In the genomic region with DNA sequence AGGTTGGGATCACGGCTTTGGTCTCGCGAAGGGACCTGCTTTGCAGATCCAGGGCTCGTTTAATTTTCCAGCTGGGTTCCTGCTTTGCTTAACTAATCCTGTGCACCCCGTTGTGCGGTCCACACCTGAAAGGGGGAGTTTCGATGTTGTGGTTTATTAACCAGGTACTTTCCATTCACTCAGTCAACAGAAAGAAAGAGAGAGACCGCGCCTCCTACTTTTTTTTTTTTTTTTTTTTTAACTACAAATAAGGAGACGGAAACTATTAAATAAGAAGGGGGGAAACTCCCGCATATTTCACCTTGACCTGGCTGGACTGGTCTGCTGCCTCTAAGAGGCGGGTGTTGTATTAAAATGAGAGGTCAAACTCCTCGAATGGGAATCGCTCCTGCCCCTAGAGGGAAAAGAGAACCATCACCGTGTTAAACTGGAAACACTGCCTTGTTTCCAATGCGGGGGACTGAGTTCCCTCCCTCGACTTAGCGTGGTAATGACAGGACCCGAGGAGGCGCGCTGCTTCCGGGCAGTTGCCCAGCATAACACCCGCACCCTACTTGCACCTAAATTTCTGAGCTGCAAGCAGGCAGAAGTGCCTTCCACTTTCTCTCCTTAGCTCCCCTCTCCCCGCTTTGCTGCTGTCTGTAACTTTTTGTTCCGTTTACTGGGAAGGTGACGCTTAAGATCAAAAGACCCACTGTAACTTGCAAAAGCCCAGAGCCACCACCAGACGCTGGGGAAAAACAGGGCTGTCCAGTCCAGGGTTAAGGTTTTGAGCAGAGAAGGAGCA, we compare ENCODE assay signal across 8 cellular contexts. TPM values are rescaled to one million over a fixed set of nuclear protein-coding genes. Genes with fewer than 3 reads are reported as not detected.
DNase-seq lines count a peak whose midpoint lies in the region; ATAC-seq lines count a peak whose summit lies in the region.

No MANE protein-coding gene starts in this region.

- H3K4me3 ChIP-seq in neuron (ENCODE audit: low read length) = peak overlapping the region; percentile 96

- DNase-seq in CD1c-positive myeloid dendritic cell (ENCODE audit: extremely low spot score) (peak; percentile 89), NCI-H2196 (lab: John Stamatoyannopoulos, UW; ENCODE audit: unreplicated experiment) (peak; percentile 77), glomerular visceral epithelial cell (ENCODE audit: extremely low spot score) (peak; percentile 86)
- no peak for DNase-seq in activated effector memory CD4-positive, alpha-beta T cell treated with anti-CD3 and anti-CD28 coated beads, Interleukin-2, amount 50 U/mL, for 16 hours

- H3K9me3 Mint-ChIP-seq in activated T-helper 17 cell treated with anti-CD3 and anti-CD28 coated beads, Interleukin-2, amount 50 U/mL, for 72 hours = no peaks in the 10 kb centered on the region

- H3K4me1 ChIP-seq in neuron (ENCODE audit: insufficient read depth, low read length) = peaks cover 20% of the 10 kb centered on the region

- ATAC-seq in GM18870 (IDR thresholded peaks at IDR 0.05; ENCODE audit: unreplicated experiment) (peak; percentile 54), HG03045 (IDR thresholded peaks at IDR 0.05; ENCODE audit: unreplicated experiment) (peak; percentile 34)
- peak; percentile 18 for ATAC-seq in activated T-helper 17 cell treated with anti-CD3 and anti-CD28 coated beads, Interleukin-2, amount 50 U/mL, for 72 hours (replicated peaks)

- H3K9me3 ChIP-seq in neuron (ENCODE audit: low read length) = no peaks in the 10 kb centered on the region

- H3K27me3 Mint-ChIP-seq in activated T-helper 17 cell treated with anti-CD3 and anti-CD28 coated beads, Interleukin-2, amount 50 U/mL, for 72 hours = peaks cover 28% of the 10 kb centered on the region

- H3K36me3 ChIP-seq in neuron (ENCODE audit: insufficient read depth, low read length) = peaks cover under 1% of the 10 kb centered on the region

- peaks cover 7% of the 10 kb centered on the region for H3K4me1 Mint-ChIP-seq in activated T-helper 17 cell treated with anti-CD3 and anti-CD28 coated beads, Interleukin-2, amount 50 U/mL, for 72 hours

- peak overlapping the region; percentile 63 for H3K27ac Mint-ChIP-seq in activated T-helper 17 cell treated with anti-CD3 and anti-CD28 coated beads, Interleukin-2, amount 50 U/mL, for 72 hours

- no peaks in the 10 kb centered on the region for H3K27me3 ChIP-seq in neuron (ENCODE audit: insufficient read depth, low read length)

- no peaks in the 10 kb centered on the region for H3K36me3 Mint-ChIP-seq in activated T-helper 17 cell treated with anti-CD3 and anti-CD28 coated beads, Interleukin-2, amount 50 U/mL, for 72 hours (ENCODE audit: low read depth)

- H2AFZ ChIP-seq in neuron (ENCODE audit: low read depth, low read length) = no peak overlapping the region

- H3K4me3 Mint-ChIP-seq in activated T-helper 17 cell treated with anti-CD3 and anti-CD28 coated beads, Interleukin-2, amount 50 U/mL, for 72 hours = peak overlapping the region; percentile 80

RNA-seq across cellular contexts. Expression of a gene that starts 1.1 kb away (rescaled TPM):
- total RNA-seq in activated T-helper 17 cell treated with anti-CD3 and anti-CD28 coated beads, Interleukin-2, amount 50 U/mL, for 72 hours = under 1 TPM; 0.05 to 0.26 TPM
